Comparison of ENCODE assay signal across 15 cellular contexts in the genomic region with DNA sequence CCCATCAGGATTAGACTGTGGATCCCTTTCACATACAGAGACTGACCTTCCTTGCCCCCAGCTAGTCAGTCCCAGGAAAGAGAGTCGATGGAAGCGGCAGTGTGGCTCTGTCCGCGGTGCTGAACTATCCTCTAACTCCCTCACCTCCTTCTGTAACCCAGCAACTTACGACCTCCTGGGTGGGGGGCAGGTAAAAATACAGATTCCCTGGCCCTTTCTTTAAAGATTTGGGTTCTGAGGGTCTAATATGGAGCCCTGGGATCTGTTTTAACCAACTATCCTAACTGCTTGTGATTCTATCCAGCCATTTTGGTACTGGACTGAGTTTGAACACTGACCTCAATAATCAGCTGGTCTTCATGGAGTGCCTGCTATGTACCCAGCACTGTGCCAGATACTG. TPM values are rescaled to one million over a fixed set of nuclear protein-coding genes. Genes with fewer than 3 reads are reported as not detected.
DNase-seq lines count a peak whose midpoint lies in the region; ATAC-seq and TF ChIP-seq lines count a peak whose summit lies in the region.
"Had no signal": no experiment of that assay in that cellular context is flagged by ENCODE, and none has a peak within 500 bp of the region (broad histone marks: within the 10 kb centered on the region; RNA-seq: fewer than 3 reads in every experiment).

No MANE protein-coding gene starts in this region.

- peaks cover 54% of the 10 kb centered on the region for H3K4me1 Mint-ChIP-seq in brain
- H3K4me1 Mint-ChIP-seq in natural killer cell treated with Interleukin-12 subunit alpha and Interleukin-12 subunit beta and Interleukin-15 and Interleukin-18, amount 100 ng/mL, for 72 hours (ENCODE audit: low read depth in 2 of 2): peaks cover 6 to 10% of the 10 kb centered on the region in 2 donors

- no peak for TF ChIP-seq CTCF in brain (conservative IDR thresholded peaks at IDR 0.05)
- TF ChIP-seq CTCF in right lobe of liver (IDR thresholded peaks at IDR 0.05): no peak
- no peak for TF ChIP-seq CTCF in colonic mucosa (IDR thresholded peaks at IDR 0.05)
- TF ChIP-seq CTCF in osteoblast (IDR thresholded peaks at IDR 0.05; ENCODE audit: extremely low read depth, low read depth, low read length): no peak

- no peak for TF ChIP-seq POLR2A in right lobe of liver (IDR thresholded peaks at IDR 0.05)

- H3K4me1 ChIP-seq in right lobe of liver: no peaks in the 10 kb centered on the region
- no peaks in the 10 kb centered on the region for H3K4me1 ChIP-seq in colonic mucosa
- no peaks in the 10 kb centered on the region for H3K4me1 ChIP-seq in osteoblast (ENCODE audit: insufficient read depth, low read length)

- no peaks in the 10 kb centered on the region for H3K9me3 ChIP-seq in right lobe of liver
- H3K9me3 ChIP-seq in colonic mucosa: no peaks in the 10 kb centered on the region
- no peaks in the 10 kb centered on the region for H3K9me3 ChIP-seq in osteoblast (ENCODE audit: low read depth, low read length)
- H3K9me3 ChIP-seq: thoracic aorta had no signal

- DNase-seq in ELR (ENCODE audit: low read depth) (peak; percentile 52), M059J (ENCODE audit: low read depth) (peak; percentile 35), right lobe of liver (no peak), colonic mucosa (no peak), osteoblast (ENCODE audit: insufficient read length, low spot score, missing footprints) (no peak)
- DNase-seq in natural killer cell treated with Interleukin-12 subunit alpha and Interleukin-12 subunit beta and Interleukin-15 and Interleukin-18, amount 100 ng/mL, for 72 hours (ENCODE audit: low spot score): no peak
- DNase-seq in activated CD8-positive, alpha-beta memory T cell treated with anti-CD3 and anti-CD28 coated beads, Interleukin-2, amount 50 U/mL, for 48 hours: no peak
- DNase-seq: activated CD4-positive, alpha-beta T cell treated with anti-CD3 and anti-CD28 coated beads, Interleukin-2, amount 50 U/mL, for 1 hour; anterior cingulate cortex; GF-D8; naive B cell; NCI-H1092 treated with DMSO at 0.1 percent for 48 hours; stimulated activated CD4-positive, alpha-beta T cell treated with anti-CD3 and anti-CD28 coated beads, Interleukin-1b, Interleukin-23, amount 100 ng/mL, for 48 hours had no signal

- H3K9ac ChIP-seq in colonic mucosa (ENCODE audit: low read depth in 2 of 2, low read length in 2 of 2): no peak overlapping the region

- H3K9me3 Mint-ChIP-seq in brain: peaks cover 0 to 9% (median 0%) of the 10 kb centered on the region in 5 experiments
- no peaks in the 10 kb centered on the region for H3K9me3 Mint-ChIP-seq in natural killer cell treated with Interleukin-12 subunit alpha and Interleukin-12 subunit beta and Interleukin-15 and Interleukin-18, amount 100 ng/mL, for 72 hours
- H3K9me3 Mint-ChIP-seq: naive B cell had no signal

- H3K4me3 Mint-ChIP-seq in brain: no peak overlapping the region
- H3K4me3 Mint-ChIP-seq in natural killer cell treated with Interleukin-12 subunit alpha and Interleukin-12 subunit beta and Interleukin-15 and Interleukin-18, amount 100 ng/mL, for 72 hours: no peak overlapping the region
- H3K4me3 Mint-ChIP-seq: naive B cell had no signal

- intact Hi-C loops in right lobe of liver (cut with DNase I) (no loop called here), colonic mucosa (cut with DNase I) (no loop called here)

- H3K4me3 ChIP-seq in right lobe of liver (no peak overlapping the region), colonic mucosa (no peak overlapping the region), osteoblast (ENCODE audit: insufficient read depth, low read length) (no peak overlapping the region)
- H3K4me3 ChIP-seq: thoracic aorta had no signal

- H3K27ac ChIP-seq in right lobe of liver (no peak overlapping the region), colonic mucosa (no peak overlapping the region), osteoblast (ENCODE audit: low read depth, low read length) (no peak overlapping the region)
- H3K27ac ChIP-seq: thoracic aorta had no signal

- ATAC-seq in right lobe of liver: peak; percentile 40 to 64 (median 54)
- ATAC-seq in natural killer cell treated with Interleukin-12 subunit alpha and Interleukin-12 subunit beta and Interleukin-15 and Interleukin-18, amount 100 ng/mL, for 72 hours: no peak

- no peak overlapping the region for H3K4me2 ChIP-seq in osteoblast (ENCODE audit: insufficient read depth, low read length)

- H3K27me3 ChIP-seq in right lobe of liver (no peaks in the 10 kb centered on the region), colonic mucosa (no peaks in the 10 kb centered on the region), osteoblast (ENCODE audit: insufficient read depth, low read length) (peaks cover 49% of the 10 kb centered on the region)

- H3K27me3 Mint-ChIP-seq in brain: peaks cover 13% of the 10 kb centered on the region
- H3K27me3 Mint-ChIP-seq in natural killer cell treated with Interleukin-12 subunit alpha and Interleukin-12 subunit beta and Interleukin-15 and Interleukin-18, amount 100 ng/mL, for 72 hours: no peaks in the 10 kb centered on the region
- H3K27me3 Mint-ChIP-seq: naive B cell had no signal

- no peak overlapping the region for H2AFZ ChIP-seq in osteoblast (ENCODE audit: low read length)

- no peaks in the 10 kb centered on the region for H3K79me2 ChIP-seq in osteoblast (ENCODE audit: insufficient read depth, low read length)

- H3K36me3 ChIP-seq in right lobe of liver (no peaks in the 10 kb centered on the region), colonic mucosa (peaks cover 6% of the 10 kb centered on the region), osteoblast (ENCODE audit: insufficient read depth, low read length) (no peaks in the 10 kb centered on the region)
- H3K36me3 ChIP-seq: thoracic aorta had no signal

- H4K20me1 ChIP-seq in osteoblast (ENCODE audit: insufficient read depth, low read length): no peaks in the 10 kb centered on the region

- peak overlapping the region in 4 of 5 experiments; percentile 43 to 93 (median 69) for H3K27ac Mint-ChIP-seq in brain
- no peak overlapping the region for H3K27ac Mint-ChIP-seq in natural killer cell treated with Interleukin-12 subunit alpha and Interleukin-12 subunit beta and Interleukin-15 and Interleukin-18, amount 100 ng/mL, for 72 hours

- WGBS in right lobe of liver (ENCODE audit: insufficient coverage, low coverage, low lambda C conversion rate, missing lambda C conversion rate): 0% methylated on average over 5 of the region's 5 CpGs

- no peaks in the 10 kb centered on the region for H3K36me3 Mint-ChIP-seq in brain
- peaks cover 8% of the 10 kb centered on the region for H3K36me3 Mint-ChIP-seq in natural killer cell treated with Interleukin-12 subunit alpha and Interleukin-12 subunit beta and Interleukin-15 and Interleukin-18, amount 100 ng/mL, for 72 hours

RNA-seq across cellular contexts. Expression of a gene that starts 23.2 kb away (rescaled TPM):
- 0.07 TPM in 1 of 2 replicates, not detected in the other for total RNA-seq in M059J (2014; rRNA removed; shearing (Covaris generic))
- 6.8 TPM for polyA plus RNA-seq in brain (ENCODE audit: insufficient read depth, low read depth, low replicate concordance)
- 10 to 100 TPM in 4 of 6 experiments, 1 to 10 TPM in 2; 5.6 to 14.4 (median 10.2) TPM for total RNA-seq in right lobe of liver
- total RNA-seq in natural killer cell treated with Interleukin-12 subunit alpha and Interleukin-12 subunit beta and Interleukin-15 and Interleukin-18, amount 100 ng/mL, for 72 hours: 100 to 1,000 TPM; 135 to 338 TPM
- 10 to 100 TPM in 1 of 2 donors, 1 to 10 TPM in 1; 6.5 to 10.7 TPM for total RNA-seq in colonic mucosa
- 0.29 and 0.72 TPM in 2 replicates for total RNA-seq in osteoblast

RNA-seq across cellular contexts. Expression of a gene that starts 35.7 kb away (rescaled TPM):
- 0.76 and 3.1 TPM in 2 replicates for total RNA-seq in M059J (2014; rRNA removed; shearing (Covaris generic))
- polyA plus RNA-seq in brain (ENCODE audit: insufficient read depth, low read depth, low replicate concordance): 3.7 TPM
- total RNA-seq in right lobe of liver (under 1 TPM; 0.07 to 0.93 (median 0.49) TPM), colonic mucosa (under 1 TPM; 0.07 to 0.21 TPM), osteoblast (under 0.01 and 0.29 TPM in 2 replicates)
- total RNA-seq in natural killer cell treated with Interleukin-12 subunit alpha and Interleukin-12 subunit beta and Interleukin-15 and Interleukin-18, amount 100 ng/mL, for 72 hours: under 1 TPM in 1 of 2 donors, not detected in 1; 0.40 TPM
- total RNA-seq: thoracic aorta had no signal

RNA-seq across cellular contexts. Expression of a gene that starts 56.2 kb away (rescaled TPM):
- 8.3 and 10.6 TPM in 2 replicates for total RNA-seq in M059J (2014; rRNA removed; shearing (Covaris generic))
- polyA plus RNA-seq in brain (ENCODE audit: insufficient read depth, low read depth, low replicate concordance): 3.7 TPM
- total RNA-seq in right lobe of liver (10 to 100 TPM in 5 of 6 experiments, 1 to 10 TPM in 1; 9.0 to 27.8 (median 14.2) TPM), colonic mucosa (10 to 100 TPM; 59.3 to 60.5 TPM), osteoblast (11.9 and 12.7 TPM in 2 replicates)
- total RNA-seq in natural killer cell treated with Interleukin-12 subunit alpha and Interleukin-12 subunit beta and Interleukin-15 and Interleukin-18, amount 100 ng/mL, for 72 hours: under 1 TPM; 0.38 to 0.53 TPM

Comparison
In these comparisons a context has a peak if more than half of its experiments do, and no peak if none do; other contexts are left out.
1. DNase-seq: peak in ELR (single experiment) and M059J (single experiment); none in right lobe of liver (0 of 3), natural killer cell treated with Interleukin-12 subunit alpha and Interleukin-12 subunit beta and Interleukin-15 and Interleukin-18, amount 100 ng/mL, for 72 hours (single experiment), activated CD8-positive, alpha-beta memory T cell treated with anti-CD3 and anti-CD28 coated beads, Interleukin-2, amount 50 U/mL, for 48 hours (single experiment), colonic mucosa (single experiment) and osteoblast (single experiment).
2. H3K27ac Mint-ChIP-seq: peak in brain (4 of 5); none in natural killer cell treated with Interleukin-12 subunit alpha and Interleukin-12 subunit beta and Interleukin-15 and Interleukin-18, amount 100 ng/mL, for 72 hours (0 of 2).
3. ATAC-seq: peak in right lobe of liver (4 of 4); none in natural killer cell treated with Interleukin-12 subunit alpha and Interleukin-12 subunit beta and Interleukin-15 and Interleukin-18, amount 100 ng/mL, for 72 hours (0 of 2).
4. RNA of a gene that starts 23.2 kb away (total RNA-seq): 135 to 338 TPM in natural killer cell treated with Interleukin-12 subunit alpha and Interleukin-12 subunit beta and Interleukin-15 and Interleukin-18, amount 100 ng/mL, for 72 hours; 6.5 to 10.7 TPM in colonic mucosa, 5.6 to 14.4 TPM in right lobe of liver, 0.29 to 0.72 TPM in osteoblast and 0.07 TPM in M059J; every median in the first group is over 4 times any median in the second.